Comparison of ENCODE assay signal across 19 cellular contexts in the genomic region with DNA sequence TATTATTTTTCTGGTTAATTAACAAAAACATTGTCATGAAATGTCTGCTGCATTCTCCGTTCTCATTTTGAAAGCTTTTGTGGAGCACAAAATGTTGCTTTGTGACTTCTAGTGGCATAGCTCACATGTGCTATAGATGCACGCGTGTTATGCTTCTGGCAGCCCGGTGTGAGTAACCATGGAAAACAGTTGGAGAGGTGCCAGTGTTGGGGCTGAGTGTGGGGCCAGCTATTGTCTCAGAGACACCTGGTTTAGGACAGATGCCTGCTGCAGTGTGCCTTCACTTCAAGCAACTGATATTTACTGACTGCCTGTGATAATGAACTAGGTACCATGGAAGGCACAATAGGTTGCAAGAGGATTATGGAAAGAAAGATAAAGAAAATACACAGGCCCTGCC.
DNase-seq lines count a peak whose midpoint lies in the region; ATAC-seq lines count a peak whose summit lies in the region.
"Had no signal": no experiment of that assay in that cellular context is flagged by ENCODE, and none has a peak within 500 bp of the region (broad histone marks: within the 10 kb centered on the region; RNA-seq: fewer than 3 reads in every experiment).

No MANE protein-coding gene starts in this region.

- no peak for ATAC-seq in HG02798 (IDR thresholded peaks at IDR 0.05; ENCODE audit: poor library complexity, unreplicated experiment)
- no peak for ATAC-seq in GM18867 (IDR thresholded peaks at IDR 0.05; ENCODE audit: unreplicated experiment)

- DNase-seq in G401 (ENCODE audit: low spot score) (peak; percentile 69), NCI-H2029 (lab: John Stamatoyannopoulos, UW) (peak; percentile 86), NCI-H510A treated with DMSO at 0.1 percent for 48 hours (lab: John Stamatoyannopoulos, UW) (peak; percentile 98), dermis blood vessel endothelial cell (peak; percentile 66), KG1 (lab: John Stamatoyannopoulos, UW) (no peak), posterior vena cava (ENCODE audit: low spot score) (no peak)
- DNase-seq: activated B cell treated with CpG ODN at 0.5 μM for 24 hours; activated CD4-positive, alpha-beta memory T cell treated with anti-CD3 and anti-CD28 coated beads for 36 hours; activated naive CD4-positive, alpha-beta T cell; activated T-cell treated with anti-CD3 and anti-CD28 coated beads for 4 hours; amniotic stem cell; cortex of kidney; GF-D8; NCI-H524 treated with DMSO at 0.1 percent for 48 hours; stimulated activated CD4-positive, alpha-beta T cell treated with anti-CD3 and anti-CD28 coated beads, Interleukin-2, amount 100 ng/mL, for 48 hours; stimulated activated naive CD4-positive, alpha-beta T cell treated with Interleukin-2 at 50 U/mL for 16 hours; T1000 had no signal

- in situ Hi-C loops in G401 (cut with HindIII; ENCODE audit: low sequenced_read_pairs) = no loop called here

- intact Hi-C loops in posterior vena cava (cut with DNase I) = no loop called here

Comparison
In these comparisons a context has a peak if more than half of its experiments do, and no peak if none do; other contexts are left out.
1. DNase-seq: peak in G401 (single experiment), NCI-H2029 (single experiment), NCI-H510A treated with DMSO at 0.1 percent for 48 hours (single experiment) and dermis blood vessel endothelial cell (single experiment); none in KG1 (single experiment) and posterior vena cava (single experiment).